8 cellular contexts compared by ENCODE assay signal in the genomic region with DNA sequence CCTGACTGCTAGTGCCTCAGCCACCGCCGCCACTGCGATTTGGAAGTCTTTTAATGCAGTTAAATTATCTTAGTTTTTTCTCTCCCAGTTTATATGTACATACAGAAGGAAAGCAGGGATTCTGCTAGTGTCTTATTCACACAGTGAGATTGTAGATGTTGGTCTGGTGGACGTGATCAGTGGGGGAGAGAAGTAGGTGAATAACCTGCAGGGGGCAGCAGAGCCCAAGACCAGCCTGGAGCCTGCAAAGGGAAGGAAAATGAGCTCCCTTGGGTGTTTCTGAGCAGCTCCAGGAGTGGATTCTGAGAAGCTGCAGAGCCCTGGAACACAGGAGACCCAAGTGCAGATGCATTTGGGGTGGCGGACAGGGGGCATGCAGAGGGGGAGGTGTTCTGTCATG.
DNase-seq lines count a peak whose midpoint lies in the region; ATAC-seq and TF ChIP-seq lines count a peak whose summit lies in the region.

No MANE protein-coding gene starts in this region.

- H3K27ac ChIP-seq in WERI-Rb-1, result no peak overlapping the region

- peak; percentile 78 for TF ChIP-seq CTCF in WERI-Rb-1 (IDR thresholded peaks at IDR 0.05; ENCODE audit: low read depth, low read length)
- peak; percentile 64 for TF ChIP-seq CTCF in cardiac fibroblast (IDR thresholded peaks at IDR 0.05; ENCODE audit: low read depth, low read length)

- H3K4me3 ChIP-seq in WERI-Rb-1 (ENCODE audit: low read depth, low read length), result no peak overlapping the region
- H3K4me3 ChIP-seq in cardiac fibroblast (replicated peaks in 1 of 2; ENCODE audit: low read depth in 2 of 2, low read length in 2 of 2), result no peak overlapping the region

- no peak for ATAC-seq in HG02840 (IDR thresholded peaks at IDR 0.05; ENCODE audit: low FRiP score, unreplicated experiment)

- H3K9me3 ChIP-seq in WERI-Rb-1 (ENCODE audit: severe bottlenecking), result no peaks in the 10 kb centered on the region

- H3K27me3 ChIP-seq in WERI-Rb-1 (ENCODE audit: insufficient read depth, low read depth, severe bottlenecking), result no peaks in the 10 kb centered on the region

- H3K36me3 ChIP-seq in WERI-Rb-1, result no peaks in the 10 kb centered on the region

- DNase-seq in COLO829 (ENCODE audit: low spot score) (peak; percentile 33), Kasumi-1 (lab: John Stamatoyannopoulos, UW) (peak; percentile 25 to 39), WERI-Rb-1 (peak; percentile 66), cardiac fibroblast (ENCODE audit: low read depth in 2 of 2) (peak; percentile 73 to 75), kidney tubule cell (ENCODE audit: low spot score) (peak; percentile 42), HuH-7 (ENCODE audit: low spot score) (no peak)
- peak; percentile 74 for DNase-seq in stimulated activated CD4-positive, alpha-beta T cell treated with anti-CD3 and anti-CD28 coated beads, Interleukin-4, amount 100 ng/mL, for 24 hours
